Comparison of ENCODE assay signal across 8 cellular contexts in the genomic region with DNA sequence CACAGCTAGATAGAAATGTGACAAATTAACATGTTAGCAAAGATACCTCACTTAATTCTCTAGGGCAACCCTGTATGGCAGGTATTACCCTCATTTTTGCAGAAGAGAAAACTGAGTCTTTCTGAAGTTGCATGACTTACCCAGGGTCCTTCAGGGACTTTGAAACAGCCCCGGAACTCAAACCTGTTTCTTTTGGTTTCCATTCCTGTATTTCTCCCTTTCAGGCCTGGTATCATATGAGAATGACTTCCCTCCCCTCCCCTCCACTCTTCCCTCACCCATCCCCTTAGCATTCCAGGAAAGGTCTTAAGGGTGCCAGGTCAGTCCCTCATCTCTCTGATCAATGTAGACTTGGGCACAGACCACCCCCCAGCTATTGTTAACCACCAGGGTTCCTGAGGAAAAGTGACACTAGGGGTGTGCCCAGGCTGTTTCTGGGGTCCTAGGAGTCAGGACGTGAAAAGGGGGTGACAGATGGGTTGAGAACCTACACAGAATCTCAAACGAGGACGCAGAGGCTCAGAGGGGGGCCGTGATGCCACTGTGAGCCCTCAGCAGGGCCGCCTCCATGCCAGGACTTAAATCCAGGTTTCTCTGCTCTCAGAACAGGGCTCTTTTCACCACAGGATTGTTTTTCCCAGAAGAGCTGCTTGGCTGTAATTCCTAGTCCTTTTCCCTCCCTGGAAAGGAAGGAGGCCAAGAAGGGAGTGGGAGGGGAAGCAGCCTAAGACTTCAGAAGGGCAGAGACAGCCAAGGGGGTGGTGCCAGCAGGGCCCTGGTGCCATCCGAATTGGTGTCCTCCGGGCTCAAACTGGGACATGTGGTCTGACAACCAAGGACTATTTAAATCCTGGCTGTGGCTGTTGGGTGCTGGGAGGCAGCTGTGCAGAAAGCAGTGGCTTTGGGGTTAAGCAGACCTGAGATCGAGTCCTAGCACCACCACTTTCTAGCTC. TPM values are rescaled to one million over a fixed set of nuclear protein-coding genes. Genes with fewer than 3 reads are reported as not detected.
DNase-seq lines count a peak whose midpoint lies in the region; ATAC-seq and TF ChIP-seq lines count a peak whose summit lies in the region.

No MANE protein-coding gene starts in this region.

- H3K36me3 Mint-ChIP-seq in CD4-positive, alpha-beta memory T cell, result peaks cover 0 to 19% of the 10 kb centered on the region in 2 donors

- peaks cover 19% of the 10 kb centered on the region for H3K4me1 ChIP-seq in CD4-positive, alpha-beta memory T cell (ENCODE audit: insufficient read depth, low read length)
- peaks cover 17% of the 10 kb centered on the region for H3K4me1 ChIP-seq in PC-3 (ENCODE audit: insufficient read depth, low read length)
- H3K4me1 ChIP-seq in fibroblast of lung (ENCODE audit: control insufficient read depth, extremely low read depth, insufficient read depth, low read length), result peaks cover 4% of the 10 kb centered on the region
- no peaks in the 10 kb centered on the region for H3K4me1 ChIP-seq in parathyroid adenoma

- H2AFZ ChIP-seq in PC-3 (ENCODE audit: low read length) (0 out of 2 replicates have a peak overlapping the region, but pooled peaks have one; percentile 8), fibroblast of lung (ENCODE audit: low read length) (peak overlapping the region; percentile 76), parathyroid adenoma (peak overlapping the region; percentile 42)

- ATAC-seq in PC-3, result no peak
- ATAC-seq in GM18873 (IDR thresholded peaks at IDR 0.05; ENCODE audit: low FRiP score, unreplicated experiment), result no peak
- no peak for ATAC-seq in GM21381 (IDR thresholded peaks at IDR 0.05; ENCODE audit: unreplicated experiment)

- H3K27ac Mint-ChIP-seq in CD4-positive, alpha-beta memory T cell, result peak overlapping the region in 5 of 7 donors; percentile 29 to 76 (median 52)

- DNase-seq in CD4-positive, alpha-beta memory T cell, result no peak
- no peak for DNase-seq in PC-3
- peak; percentile 19 to 40 for DNase-seq in fibroblast of lung (ENCODE audit: low read depth in 2 of 2)
- no peak for DNase-seq in HuH-7.5 (ENCODE audit: low spot score)
- no peak for DNase-seq in NCI-H1436 (lab: John Stamatoyannopoulos, UW)

- peak overlapping the region in 7 of 8 donors; percentile 11 to 59 (median 46) for H3K4me3 Mint-ChIP-seq in CD4-positive, alpha-beta memory T cell

- CTCF ChIA-PET in CD4-positive, alpha-beta memory T cell (lab: Charles Lee; ENCODE audit: partially characterized antibody), result interaction anchor here (0.7 to 2.3 kb wide), 3 partner anchors 61 to 76 kb away, joined by 3 to 8 read pairs (median 3); no protein-coding TSS in a partner anchor
- CTCF ChIA-PET in PC-3 (lab: Charles Lee), result no interaction called here

- no peaks in the 10 kb centered on the region for H3K9me2 ChIP-seq in PC-3 (replicated peaks; ENCODE audit: low read length)

- POLR2A ChIA-PET in CD4-positive, alpha-beta memory T cell (lab: Charles Lee; ENCODE audit: partially characterized antibody), result interaction anchor here (0.6 to 5.4 kb wide), 5 partner anchors 9 to 134 kb away, joined by 3 to 81 read pairs (median 3); no protein-coding TSS in a partner anchor
- POLR2A ChIA-PET in PC-3 (lab: Charles Lee; ENCODE audit: unreplicated experiment), result no interaction called here

- H3K27me3 ChIP-seq in CD4-positive, alpha-beta memory T cell (ENCODE audit: insufficient read depth, low read length), result no peaks in the 10 kb centered on the region
- no peaks in the 10 kb centered on the region for H3K27me3 ChIP-seq in PC-3 (ENCODE audit: low read length)
- no peaks in the 10 kb centered on the region for H3K27me3 ChIP-seq in fibroblast of lung (ENCODE audit: control insufficient read depth, insufficient read depth, low read length)
- no peaks in the 10 kb centered on the region for H3K27me3 ChIP-seq in parathyroid adenoma (ENCODE audit: control insufficient read depth, insufficient read depth, low read length)

- intact Hi-C loops in CD4-positive, alpha-beta memory T cell (cut with micrococcal nuclease), result no loop called here
- intact Hi-C loops in PC-3 (cut with micrococcal nuclease), result no loop called here

- peaks cover 26% of the 10 kb centered on the region for H3K79me2 ChIP-seq in PC-3 (ENCODE audit: low read length)
- peaks cover 24% of the 10 kb centered on the region for H3K79me2 ChIP-seq in fibroblast of lung (ENCODE audit: control insufficient read depth, insufficient read depth, low read length)
- H3K79me2 ChIP-seq in parathyroid adenoma, result peaks cover 7% of the 10 kb centered on the region

- H3K4me2 ChIP-seq in PC-3 (ENCODE audit: low read length) (no peak overlapping the region), fibroblast of lung (ENCODE audit: extremely low read depth, insufficient read depth, low read length) (no peak overlapping the region), parathyroid adenoma (ENCODE audit: low read length) (no peak overlapping the region)

- H3K4me3 ChIP-seq in CD4-positive, alpha-beta memory T cell (ENCODE audit: low read length in 2 of 2), result no peak overlapping the region
- H3K4me3 ChIP-seq in PC-3 (ENCODE audit: low read length), result no peak overlapping the region
- H3K4me3 ChIP-seq in fibroblast of lung (replicated peaks in 1 of 4; ENCODE audit: control extremely low read depth in 1 of 4, insufficient read depth in 1 of 4, low read depth in 3 of 4, low read length in 4 of 4), result no peak overlapping the region
- H3K4me3 ChIP-seq in parathyroid adenoma (ENCODE audit: low read depth, low read length), result no peak overlapping the region

- peaks cover 0 to 10% (median 0%) of the 10 kb centered on the region in 8 donors for H3K9me3 Mint-ChIP-seq in CD4-positive, alpha-beta memory T cell

- no peaks in the 10 kb centered on the region for H3F3A ChIP-seq in PC-3 (ENCODE audit: low read length, unreplicated experiment)

- H3K27me3 Mint-ChIP-seq in CD4-positive, alpha-beta memory T cell, result peaks cover 0 to 3% of the 10 kb centered on the region in 2 donors

- H3K4me1 Mint-ChIP-seq in CD4-positive, alpha-beta memory T cell, result peaks cover 16 to 30% (median 23%) of the 10 kb centered on the region in 4 donors

- H4K20me1 ChIP-seq in PC-3 (ENCODE audit: low read length) (peaks cover 14% of the 10 kb centered on the region), fibroblast of lung (ENCODE audit: control insufficient read depth, extremely low read depth, insufficient read depth, low read length) (no peaks in the 10 kb centered on the region)

- no peaks in the 10 kb centered on the region for H3K9me3 ChIP-seq in CD4-positive, alpha-beta memory T cell (ENCODE audit: control insufficient read depth in 1 of 2, low read length in 2 of 2)
- no peaks in the 10 kb centered on the region for H3K9me3 ChIP-seq in PC-3 (ENCODE audit: low read length)
- no peaks in the 10 kb centered on the region for H3K9me3 ChIP-seq in fibroblast of lung (ENCODE audit: control insufficient read depth, insufficient read depth, low read depth, low read length)
- H3K9me3 ChIP-seq in parathyroid adenoma (ENCODE audit: control insufficient read depth, low read length), result no peaks in the 10 kb centered on the region

- no peaks in the 10 kb centered on the region for H3K36me3 ChIP-seq in CD4-positive, alpha-beta memory T cell (ENCODE audit: insufficient read depth, low read length)
- H3K36me3 ChIP-seq in PC-3 (ENCODE audit: low read depth, low read length) (no peaks in the 10 kb centered on the region), fibroblast of lung (ENCODE audit: control insufficient read depth, insufficient read depth, low read length) (no peaks in the 10 kb centered on the region), parathyroid adenoma (ENCODE audit: control insufficient read depth, insufficient read depth, low read length) (no peaks in the 10 kb centered on the region)

- no peak overlapping the region for H3K9ac ChIP-seq in PC-3 (ENCODE audit: low read length)
- no peak overlapping the region for H3K9ac ChIP-seq in fibroblast of lung (ENCODE audit: insufficient read depth, low read length)
- H3K9ac ChIP-seq in parathyroid adenoma, result no peak overlapping the region

- TF ChIP-seq CTCF in PC-3 (conservative IDR thresholded peaks at IDR 0.05; ENCODE audit: low read depth, low read length), result no peak
- TF ChIP-seq CTCF in fibroblast of lung (conservative IDR thresholded peaks at IDR 0.05 in 1 of 2, IDR thresholded peaks at IDR 0.05 in 1 of 2; ENCODE audit: low read depth in 1 of 2, low read length in 2 of 2), result no peak
- no peak for TF ChIP-seq CTCF in parathyroid adenoma (IDR thresholded peaks at IDR 0.05)

- BruUV-seq in PC-3 (replicated peaks; lab: Mats Ljungman, UMichigan), result no TSS peak

- H3K27ac ChIP-seq in CD4-positive, alpha-beta memory T cell (ENCODE audit: low read depth, low read length), result no peak overlapping the region
- H3K27ac ChIP-seq in PC-3 (ENCODE audit: low read length), result no peak overlapping the region
- H3K27ac ChIP-seq in fibroblast of lung (ENCODE audit: insufficient read depth, low read length), result no peak overlapping the region
- H3K27ac ChIP-seq in parathyroid adenoma, result peak overlapping the region; percentile 64

RNA-seq across cellular contexts. Expression of a gene that starts 2.1 kb away (rescaled TPM):
- total RNA-seq in CD4-positive, alpha-beta memory T cell, result 100 to 1,000 TPM; 163 to 164 TPM
- 10 to 100 TPM; 31.6 to 81.1 TPM for polyA plus RNA-seq in CD4-positive, alpha-beta memory T cell
- 20.7 and 32.4 TPM in 2 replicates for total RNA-seq in PC-3 (2014; rRNA removed)
- 16.7 and 26.3 TPM in 2 replicates for total RNA-seq in fibroblast of lung
- 55.5 and 66.9 TPM in 2 replicates for polyA plus RNA-seq in fibroblast of lung
- polyA plus RNA-seq in fibroblast of lung (2012), result 57.3 and 72.1 TPM in 2 replicates
- 183 and 186 TPM in 2 replicates for polyA minus RNA-seq in fibroblast of lung (ENCODE audit: low replicate concordance)

Comparison
In these comparisons a context has a peak if more than half of its experiments do, and no peak if none do; other contexts are left out.
1. DNase-seq: peak in fibroblast of lung (2 of 2); none in CD4-positive, alpha-beta memory T cell (0 of 5), PC-3 (single experiment), HuH-7.5 (single experiment) and NCI-H1436 (single experiment).
2. H2AFZ ChIP-seq: peak in every context shown above with its lines; median percentile 76 in fibroblast of lung; 42 in parathyroid adenoma; 8 in PC-3.